Comparison of ENCODE assay signal across 23 cellular contexts in the genomic region with DNA sequence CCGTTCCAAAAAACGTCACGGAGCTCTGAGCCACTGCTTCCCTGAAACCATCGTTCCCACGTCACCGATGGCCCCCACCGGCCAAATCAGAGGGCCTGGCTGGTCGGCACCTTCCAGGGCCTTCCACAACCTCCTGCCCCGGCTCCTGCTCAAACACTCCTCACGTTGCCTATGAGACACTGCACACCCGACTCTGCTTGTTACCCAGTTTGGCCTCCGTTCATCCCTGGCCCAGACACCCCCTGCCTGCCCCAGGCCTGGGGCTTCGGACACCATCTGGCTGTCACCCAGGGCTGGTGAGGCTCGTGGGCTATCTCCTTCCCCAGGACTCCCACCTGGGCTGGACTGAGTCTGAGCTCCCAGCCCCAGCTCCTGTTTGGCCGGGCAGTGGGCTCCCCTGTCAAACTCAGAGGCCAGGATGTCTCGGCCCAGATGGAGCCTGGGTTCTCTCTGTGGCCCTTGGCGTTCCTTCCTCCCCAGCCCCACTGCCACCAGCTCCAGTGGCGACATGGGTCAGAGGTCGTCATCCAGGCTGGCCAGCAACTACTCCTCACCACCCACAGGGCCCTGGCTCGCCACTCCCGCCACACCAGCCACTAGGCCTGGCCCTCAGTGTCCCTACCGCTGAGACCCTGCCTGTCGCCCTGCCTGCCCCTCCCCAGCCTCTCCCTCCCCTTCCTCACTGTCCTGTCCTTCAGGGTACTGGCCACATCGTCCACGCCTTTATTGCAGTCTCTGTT. TPM values are rescaled to one million over a fixed set of nuclear protein-coding genes. Genes with fewer than 3 reads are reported as not detected.
"Had no signal": no experiment of that assay in that cellular context is flagged by ENCODE, and none has a peak within 500 bp of the region (broad histone marks: within the 10 kb centered on the region; RNA-seq: fewer than 3 reads in every experiment).

No MANE protein-coding gene starts in this region.

- H3K27me3 ChIP-seq: tibial artery had no signal

- H3K9me3 ChIP-seq: tibial artery had no signal

- H3K27me3 Mint-ChIP-seq: activated CD4-positive, alpha-beta T cell treated with anti-CD3 and anti-CD28 coated beads, Interleukin-2, amount 10 ng/mL, durations not matched to agents 7 days and 5 days; activated naive CD8-positive, alpha-beta T cell treated with anti-CD3 and anti-CD28 coated beads, Interleukin-2, amount 50 U/mL, for 24 hours; central memory CD8-positive, alpha-beta T cell had no signal

- DNase-seq: activated CD4-positive, alpha-beta T cell treated with anti-CD3 and anti-CD28 coated beads, Interleukin-2, amount 10 ng/mL, durations not matched to agents 7 days and 5 days; activated CD4-positive, CD25-positive, alpha-beta regulatory T cell; activated CD8-positive, alpha-beta T cell treated with anti-CD3 and anti-CD28 coated beads, Interleukin-2, amount 10 ng/mL, durations not matched to agents 7 days and 5 days; activated effector memory CD4-positive, alpha-beta T cell treated with Interleukin-2 at 50 U/mL for 16 hours; activated naive CD4-positive, alpha-beta T cell treated with anti-CD3 and anti-CD28 coated beads, Interleukin-2, amount 10 ng/mL, durations not matched to agents 7 days and 5 days; activated naive CD8-positive, alpha-beta T cell treated with anti-CD3 and anti-CD28 coated beads, Interleukin-2, amount 50 U/mL, for 24 hours; activated T-cell treated with anti-CD3 and anti-CD28 coated beads, Interleukin-2, amount 50 U/mL, for 48 hours; anterior cingulate cortex; head of caudate nucleus; left ventricle myocardium inferior; mammary epithelial cell; midbrain; nucleus accumbens; stimulated activated CD4-positive, alpha-beta T cell treated with anti-CD3 and anti-CD28 coated beads, Interleukin-1b, Interleukin-23, amount 100 ng/mL, for 48 hours; stimulated activated naive CD4-positive, alpha-beta T cell treated with Interleukin-2 at 50 U/mL for 16 hours; T-cell; tibial artery had no signal

- H3K4me3 ChIP-seq: coronary artery, left ventricle myocardium inferior, tibial artery had no signal

- H3K27ac Mint-ChIP-seq: activated CD4-positive, alpha-beta T cell treated with anti-CD3 and anti-CD28 coated beads, Interleukin-2, amount 10 ng/mL, durations not matched to agents 7 days and 5 days; activated CD8-positive, alpha-beta T cell treated with anti-CD3 and anti-CD28 coated beads, Interleukin-2, amount 10 ng/mL, durations not matched to agents 7 days and 5 days; activated naive CD8-positive, alpha-beta T cell treated with anti-CD3 and anti-CD28 coated beads, Interleukin-2, amount 50 U/mL, for 24 hours; nephron; T-cell had no signal

- H3K4me1 Mint-ChIP-seq: activated CD4-positive, alpha-beta T cell treated with anti-CD3 and anti-CD28 coated beads, Interleukin-2, amount 10 ng/mL, durations not matched to agents 7 days and 5 days; activated naive CD4-positive, alpha-beta T cell treated with anti-CD3 and anti-CD28 coated beads, Interleukin-2, amount 10 ng/mL, durations not matched to agents 7 days and 5 days; activated naive CD8-positive, alpha-beta T cell treated with anti-CD3 and anti-CD28 coated beads, Interleukin-2, amount 50 U/mL, for 24 hours; nephron; T-cell had no signal

- FAIRE-seq: endometrium, frontal cortex had no signal

- H3K9me3 Mint-ChIP-seq: activated naive CD4-positive, alpha-beta T cell treated with anti-CD3 and anti-CD28 coated beads, Interleukin-2, amount 10 ng/mL, durations not matched to agents 7 days and 5 days; activated naive CD8-positive, alpha-beta T cell treated with anti-CD3 and anti-CD28 coated beads, Interleukin-2, amount 50 U/mL, for 24 hours; central memory CD8-positive, alpha-beta T cell; T-cell had no signal

- H3K36me3 ChIP-seq: left ventricle myocardium inferior had no signal

- H3K4me1 ChIP-seq: left ventricle myocardium inferior, tibial artery had no signal

- H3K36me3 Mint-ChIP-seq: activated naive CD4-positive, alpha-beta T cell treated with anti-CD3 and anti-CD28 coated beads, Interleukin-2, amount 10 ng/mL, durations not matched to agents 7 days and 5 days; T-cell had no signal

- H3K4me3 Mint-ChIP-seq: activated CD4-positive, alpha-beta T cell treated with anti-CD3 and anti-CD28 coated beads, Interleukin-2, amount 10 ng/mL, durations not matched to agents 7 days and 5 days; activated CD8-positive, alpha-beta T cell treated with anti-CD3 and anti-CD28 coated beads, Interleukin-2, amount 10 ng/mL, durations not matched to agents 7 days and 5 days; activated naive CD4-positive, alpha-beta T cell treated with anti-CD3 and anti-CD28 coated beads, Interleukin-2, amount 10 ng/mL, durations not matched to agents 7 days and 5 days; activated naive CD8-positive, alpha-beta T cell treated with anti-CD3 and anti-CD28 coated beads, Interleukin-2, amount 50 U/mL, for 24 hours; central memory CD8-positive, alpha-beta T cell; nephron; T-cell had no signal

- H3K27ac ChIP-seq: coronary artery, left ventricle myocardium inferior, tibial artery had no signal

RNA-seq across cellular contexts. Expression of a gene that starts 17.7 kb away (rescaled TPM):
- total RNA-seq: activated CD4-positive, alpha-beta T cell treated with anti-CD3 and anti-CD28 coated beads, Interleukin-2, amount 10 ng/mL, durations not matched to agents 7 days and 5 days; activated CD8-positive, alpha-beta T cell treated with anti-CD3 and anti-CD28 coated beads, Interleukin-2, amount 10 ng/mL, durations not matched to agents 7 days and 5 days; subcutaneous adipose tissue had no signal
